ENCODE assay signal across 21 cellular contexts in genomic region chr10:103551619-103552602, GRCh38. TPM values are rescaled to one million over a fixed set of nuclear protein-coding genes. Genes with fewer than 3 reads are reported as not detected.
DNase-seq lines count a peak whose midpoint lies in the region; ATAC-seq, FAIRE-seq and TF ChIP-seq lines count a peak whose summit lies in the region.
"Had no signal": no experiment of that assay in that cellular context is flagged by ENCODE, and none has a peak within 500 bp of the region (broad histone marks: within the 10 kb centered on the region; RNA-seq: fewer than 3 reads in every experiment).

No MANE protein-coding gene starts in this region.

- no peak overlapping the region for H2BK12ac ChIP-seq in H9 (ENCODE audit: insufficient read length, low read depth, low read length)

- TF ChIP-seq CTCF in colonic mucosa (IDR thresholded peaks at IDR 0.05) (no peak), H9 (conservative IDR thresholded peaks at IDR 0.05) (no peak)

- H2BK15ac ChIP-seq in H9 (ENCODE audit: low read depth, low read length) = no peak overlapping the region

- H4K20me1 ChIP-seq in BLaER1 treated with 17β-estradiol and CSF1 and Interleukin-3, amounts not matched to agents 10 nM and 100 nM = peaks cover 0 to 7% (median 0%) of the 10 kb centered on the region in 11 experiments; a peak in 3 of 22 replicates
- no peaks in the 10 kb centered on the region for H4K20me1 ChIP-seq in H9 (ENCODE audit: control insufficient read depth, insufficient read depth, insufficient read length)

- peaks cover 0 to 20% (median 0%) of the 10 kb centered on the region in 11 experiments; a peak in 3 of 22 replicates for H3K9me3 ChIP-seq in BLaER1 treated with 17β-estradiol and CSF1 and Interleukin-3, amounts not matched to agents 10 nM and 100 nM (replicated peaks in 1 of 11)
- H3K9me3 ChIP-seq in colonic mucosa (no peaks in the 10 kb centered on the region), H9 (ENCODE audit: control insufficient read depth, low read depth, low read length) (no peaks in the 10 kb centered on the region)
- H3K9me3 ChIP-seq: ovary, thoracic aorta had no signal

- H3K23me2 ChIP-seq in H9 (ENCODE audit: insufficient read length, low read depth, low read length, poor library complexity, severe bottlenecking) = no peaks in the 10 kb centered on the region

- no CpG with 5 or more reads among the region's 10 CpGs for WGBS in H9 (ENCODE audit: extremely low coverage, insufficient read length, low lambda C conversion rate)

- no peak overlapping the region for H3K56ac ChIP-seq in H9 (ENCODE audit: insufficient read length, low read depth, low read length)

- no peaks in the 10 kb centered on the region for H3K9me3 Mint-ChIP-seq in activated T-helper 17 cell treated with anti-CD3 and anti-CD28 coated beads, Interleukin-2, amount 50 U/mL, for 72 hours
- H3K9me3 Mint-ChIP-seq in H9 = no peaks in the 10 kb centered on the region; a peak in 1 of 5 replicates
- H3K9me3 Mint-ChIP-seq: CD4-positive, alpha-beta T cell had no signal

- no peak overlapping the region for H2AK5ac ChIP-seq in H9 (ENCODE audit: insufficient read length, low read length)

- no peak overlapping the region for H4K5ac ChIP-seq in H9 (ENCODE audit: insufficient read length, low read depth, low read length)

- peak overlapping the region; percentile 42 to 96 (median 87) for H3K4me2 ChIP-seq in BLaER1 treated with 17β-estradiol and CSF1 and Interleukin-3, amounts not matched to agents 10 nM and 100 nM
- H3K4me2 ChIP-seq in H9 (ENCODE audit: insufficient read depth, insufficient read length, low read length) = no peak overlapping the region
- H3K4me2 ChIP-seq: smooth muscle cell had no signal

- H3K27me3 ChIP-seq in BLaER1 treated with 17β-estradiol and CSF1 and Interleukin-3, amounts not matched to agents 10 nM and 100 nM = peaks cover 11 to 19% (median 17%) of the 10 kb centered on the region in 11 experiments; a peak in 21 of 22 replicates
- H3K27me3 ChIP-seq in colonic mucosa = no peaks in the 10 kb centered on the region
- H3K27me3 ChIP-seq in H9 (ENCODE audit: insufficient read depth, low read length) = peaks cover 2% of the 10 kb centered on the region; the same call in 1 of the 2 replicates
- H3K27me3 ChIP-seq: cardiac muscle cell, ovary had no signal

- no peak overlapping the region for H2BK120ac ChIP-seq in H9 (ENCODE audit: low read depth, low read length, poor library complexity, severe bottlenecking)

- H3K27me3 Mint-ChIP-seq in activated T-helper 17 cell treated with anti-CD3 and anti-CD28 coated beads, Interleukin-2, amount 50 U/mL, for 72 hours = peaks cover 20% of the 10 kb centered on the region
- peaks cover 45% of the 10 kb centered on the region for H3K27me3 Mint-ChIP-seq in H9 (ENCODE audit: low read depth)

- H3K36me3 ChIP-seq in BLaER1 treated with 17β-estradiol and CSF1 and Interleukin-3, amounts not matched to agents 10 nM and 100 nM = no peaks in the 10 kb centered on the region
- no peaks in the 10 kb centered on the region for H3K36me3 ChIP-seq in colonic mucosa
- H3K36me3 ChIP-seq: cardiac muscle cell, ovary, thoracic aorta had no signal

- no peak overlapping the region for H2AFZ ChIP-seq in H9 (ENCODE audit: low read length)
- H2AFZ ChIP-seq: GM23248 had no signal

- H3K4ac ChIP-seq in H9 (ENCODE audit: low read depth, low read length) = no peak overlapping the region

- H3K4me1 ChIP-seq in BLaER1 treated with 17β-estradiol and CSF1 and Interleukin-3, amounts not matched to agents 10 nM and 100 nM = peaks cover 67 to 83% (median 71%) of the 10 kb centered on the region in 10 experiments
- H3K4me1 ChIP-seq in colonic mucosa (peaks cover 6% of the 10 kb centered on the region), H9 (ENCODE audit: insufficient read depth, low read length) (no peaks in the 10 kb centered on the region)

- H4K8ac ChIP-seq in H9 (replicated peaks; ENCODE audit: insufficient read length, low read depth, low read length) = no peak overlapping the region

- no peak overlapping the region for H3K14ac ChIP-seq in H9 (ENCODE audit: insufficient read depth, low read length)

- no peaks in the 10 kb centered on the region for H3K79me1 ChIP-seq in H9 (ENCODE audit: insufficient read depth, low read depth, low read length, poor library complexity, severe bottlenecking)

- DNase-seq in HTR-8/SVneo (ENCODE audit: insufficient read length, low spot score) (no peak), medulla oblongata (ENCODE audit: extremely low spot score) (peak; percentile 42), colonic mucosa (no peak), H9 (no peak)
- no peak for DNase-seq in stimulated activated CD4-positive, alpha-beta T cell treated with anti-CD3 and anti-CD28 coated beads, Interleukin-12 subunit alpha, Interleukin-12 subunit beta, amount 100 ng/mL, for 4 hours
- DNase-seq: activated CD4-positive, alpha-beta T cell treated with anti-CD3 and anti-CD28 coated beads, Interleukin-2, amount 50 U/mL, for 4 hours; activated T-cell treated with anti-CD3 and anti-CD28 coated beads, Interleukin-2, amount 50 U/mL, for 48 hours; CD4-positive, alpha-beta T cell; EL; GM23248; hippocampal formation; KG1; left cardiac atrium; NK-92 treated with Interleukin-12 subunit alpha and Interleukin-12 subunit beta, amount 100 ng/mL, for 24 hours; ovary; SHP77 treated with DMSO at 0.1 percent for 48 hours had no signal

- intact Hi-C loops in colonic mucosa (cut with DNase I) = no loop called here

- H3K18ac ChIP-seq in H9 (ENCODE audit: insufficient read length, low read depth, low read length) = no peak overlapping the region

- FAIRE-seq in HTR-8/SVneo (lab: Jason Lieb, UNC) = peak; percentile 26

- H3K4me3 ChIP-seq in BLaER1 treated with 17β-estradiol and CSF1 and Interleukin-3, amounts not matched to agents 10 nM and 100 nM = peak overlapping the region in 2 of 10 experiments; percentile 11 to 23; a peak in 3 of 20 replicates
- no peak overlapping the region for H3K4me3 ChIP-seq in colonic mucosa
- H3K4me3 ChIP-seq: cardiac muscle cell, GM23248, ovary, smooth muscle cell, thoracic aorta had no signal

- H2BK20ac ChIP-seq in H9 (ENCODE audit: low read depth, low read length, poor library complexity, severe bottlenecking) = no peak overlapping the region

- peaks cover 13% of the 10 kb centered on the region for H3K4me1 Mint-ChIP-seq in activated T-helper 17 cell treated with anti-CD3 and anti-CD28 coated beads, Interleukin-2, amount 50 U/mL, for 72 hours
- H3K4me1 Mint-ChIP-seq in H9 = peaks cover 2 to 25% of the 10 kb centered on the region in 2 experiments; a peak in 3 of 4 replicates

- ATAC-seq in activated T-helper 17 cell treated with anti-CD3 and anti-CD28 coated beads, Interleukin-2, amount 50 U/mL, for 72 hours (replicated peaks) = no peak

- H3K27ac Mint-ChIP-seq in activated T-helper 17 cell treated with anti-CD3 and anti-CD28 coated beads, Interleukin-2, amount 50 U/mL, for 72 hours = peak overlapping the region; percentile 10
- H3K27ac Mint-ChIP-seq in H9 = peak overlapping the region in 1 of 3 experiments; percentile 19; a peak in 2 of 7 replicates
- H3K27ac Mint-ChIP-seq: CD4-positive, alpha-beta T cell had no signal

- no peaks in the 10 kb centered on the region for H3K36me3 Mint-ChIP-seq in activated T-helper 17 cell treated with anti-CD3 and anti-CD28 coated beads, Interleukin-2, amount 50 U/mL, for 72 hours (ENCODE audit: low read depth)
- no peaks in the 10 kb centered on the region for H3K36me3 Mint-ChIP-seq in H9 (ENCODE audit: insufficient read depth in 1 of 3, low read depth in 3 of 3)

- H3K27ac ChIP-seq in BLaER1 treated with 17β-estradiol and CSF1 and Interleukin-3, amounts not matched to agents 10 nM and 100 nM = peak overlapping the region in 8 of 11 experiments; percentile 7 to 61 (median 44); a peak in 15 of 22 replicates
- H3K27ac ChIP-seq in colonic mucosa = no peak overlapping the region
- H3K27ac ChIP-seq in H9 (ENCODE audit: insufficient read length, low read depth, low read length) = no peak overlapping the region
- H3K27ac ChIP-seq: cardiac muscle cell, GM23248, ovary, thoracic aorta had no signal

- no peak overlapping the region for H3K4me3 Mint-ChIP-seq in activated T-helper 17 cell treated with anti-CD3 and anti-CD28 coated beads, Interleukin-2, amount 50 U/mL, for 72 hours
- H3K4me3 Mint-ChIP-seq in H9 = no peak overlapping the region

- H3K79me2 ChIP-seq in H9 (ENCODE audit: insufficient read depth, low read length) = no peaks in the 10 kb centered on the region

- no peak overlapping the region for H2BK5ac ChIP-seq in H9 (ENCODE audit: insufficient read length, low read length)

- peak overlapping the region in 4 of 11 experiments; percentile 3 to 33 (median 24); a peak in 5 of 22 replicates for H3K9ac ChIP-seq in BLaER1 treated with 17β-estradiol and CSF1 and Interleukin-3, amounts not matched to agents 10 nM and 100 nM
- no peak overlapping the region for H3K9ac ChIP-seq in colonic mucosa (ENCODE audit: low read depth in 2 of 2, low read length in 2 of 2)
- H3K9ac ChIP-seq in H9 (ENCODE audit: extremely low read depth, insufficient read length, low read length) = no peak overlapping the region
- H3K9ac ChIP-seq: GM23248 had no signal

- no peak overlapping the region for H3T11ph ChIP-seq in H9 (ENCODE audit: low read length)

- no peak overlapping the region for H3K23ac ChIP-seq in H9 (ENCODE audit: insufficient read length, low read depth, low read length)

- no peak overlapping the region for H4K91ac ChIP-seq in H9 (ENCODE audit: insufficient read length, low read depth, low read length)

RNA-seq across cellular contexts. Expression of gene NEURL1, which starts 58.4 kb away (rescaled TPM):
- 1 to 10 TPM; 2.1 to 3.7 TPM for total RNA-seq in activated T-helper 17 cell treated with anti-CD3 and anti-CD28 coated beads, Interleukin-2, amount 50 U/mL, for 72 hours
- 10 to 100 TPM; 40.2 to 46.1 TPM for total RNA-seq in colonic mucosa
- 0.92 and 1.2 TPM in 2 replicates for total RNA-seq in H9 (2021)

Comparison
In these comparisons a context has a peak if more than half of its experiments do, and no peak if none do; other contexts are left out.
1. H3K27ac ChIP-seq: peak in BLaER1 treated with 17β-estradiol and CSF1 and Interleukin-3, amounts not matched to agents 10 nM and 100 nM (8 of 11); none in colonic mucosa (single experiment) and H9 (single experiment).
2. RNA of gene NEURL1, which starts 58.4 kb away (total RNA-seq): 40.2 to 46.1 TPM in colonic mucosa; 2.1 to 3.7 TPM in activated T-helper 17 cell treated with anti-CD3 and anti-CD28 coated beads, Interleukin-2, amount 50 U/mL, for 72 hours and 0.92 to 1.2 TPM in H9; every median in the first group is over 4 times any median in the second.